Comparison of ENCODE assay signal across 19 cellular contexts in the genomic region with DNA sequence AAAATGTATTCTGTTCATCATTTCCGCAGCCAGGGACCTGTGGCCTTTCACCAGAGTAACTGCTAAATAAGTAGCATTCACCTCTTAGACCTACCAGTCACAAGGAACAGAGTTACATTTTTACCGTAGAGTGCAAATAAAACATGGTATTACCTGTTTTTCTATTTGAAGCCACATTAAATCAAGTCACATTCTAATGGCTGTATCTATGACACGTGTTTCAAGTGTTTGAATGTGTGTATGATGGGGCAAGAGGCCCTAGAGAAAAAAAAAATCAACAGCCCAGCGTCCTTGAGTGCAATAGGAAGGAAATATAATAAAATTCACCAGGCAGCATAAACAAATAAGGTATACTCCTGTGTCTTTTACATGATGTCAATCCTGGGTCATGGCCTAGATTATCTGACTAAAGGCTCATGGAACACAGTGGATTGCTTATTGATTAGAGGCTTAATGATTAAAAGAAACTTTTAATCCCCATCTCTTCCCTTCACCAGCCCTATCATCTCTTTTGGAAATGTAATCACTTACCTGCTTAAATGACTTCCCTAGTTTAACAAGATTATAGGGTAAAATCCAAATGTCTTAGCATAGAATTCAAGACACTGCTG.
"Had no signal": no experiment of that assay in that cellular context is flagged by ENCODE, and none has a peak within 500 bp of the region (broad histone marks: within the 10 kb centered on the region; RNA-seq: fewer than 3 reads in every experiment).

No MANE protein-coding gene starts in this region.

- H3K36me3 ChIP-seq: esophagus muscularis mucosa, gastrocnemius medialis, left ventricle myocardium inferior, ovary, right atrium auricular region, stomach, thoracic aorta, transverse colon had no signal

- H3K27me3 ChIP-seq: esophagus muscularis mucosa, gastrocnemius medialis, ovary, right atrium auricular region, stomach, transverse colon had no signal

- DNase-seq: effector memory CD8-positive, alpha-beta T cell; gastrocnemius medialis; glutamatergic neuron; islet precursor cell; left ventricle myocardium inferior; mammary epithelial cell; naive thymus-derived CD4-positive, alpha-beta T cell; nucleus accumbens; ovary; small intestine; stimulated activated CD4-positive, alpha-beta T cell treated with anti-CD3 and anti-CD28 coated beads, Interleukin-12 subunit alpha, Interleukin-12 subunit beta, amount 100 ng/mL, for 4 hours; stimulated activated naive CD4-positive, alpha-beta T cell; stomach; substantia nigra; transverse colon had no signal

- H3K27ac ChIP-seq: epithelial cell of prostate, esophagus muscularis mucosa, gastrocnemius medialis, left ventricle myocardium inferior, ovary, right atrium auricular region, stomach, thoracic aorta, transverse colon had no signal

- H3K4me3 ChIP-seq: esophagus muscularis mucosa, gastrocnemius medialis, left ventricle myocardium inferior, ovary, right atrium auricular region, stomach, thoracic aorta, transverse colon had no signal

- ATAC-seq: effector memory CD8-positive, alpha-beta T cell; gastrocnemius medialis; naive thymus-derived CD4-positive, alpha-beta T cell had no signal

- H3K4me1 ChIP-seq: esophagus muscularis mucosa, gastrocnemius medialis, left ventricle myocardium inferior, right atrium auricular region, transverse colon had no signal

- H3K9me3 ChIP-seq: esophagus muscularis mucosa, gastrocnemius medialis, left ventricle myocardium inferior, ovary, right atrium auricular region, stomach, thoracic aorta, transverse colon had no signal
